Comparison of ENCODE assay signal across 2 cellular contexts in genomic region chr7:2141656-2142055, GRCh38.
TF ChIP-seq lines count a peak whose summit lies in the region.

No MANE protein-coding gene starts in this region.

TF ChIP-seq in GM12878, 131 proteins besides CTCF, POLR2A, EP300 and RAD21:
- TF ChIP-seq PKNOX1 (IDR thresholded peaks at IDR 0.05): no peak
- TF ChIP-seq DPF2 (IDR thresholded peaks at IDR 0.05): no peak
- no peak for TF ChIP-seq CBX5 (IDR thresholded peaks at IDR 0.05; ENCODE audit: low read depth)
- no peak for TF ChIP-seq ZSCAN29 (IDR thresholded peaks at IDR 0.05)
- no peak for TF ChIP-seq ZNF274 (IDR thresholded peaks at IDR 0.05; ENCODE audit: insufficient read depth, insufficient read length)
- TF ChIP-seq MXI1 (IDR thresholded peaks at IDR 0.05; ENCODE audit: low read depth, low read length): no peak
- no peak for TF ChIP-seq CHD2 (IDR thresholded peaks at IDR 0.05; ENCODE audit: borderline replicate concordance, low read depth, low read length)
- TF ChIP-seq SIN3A (IDR thresholded peaks at IDR 0.05; ENCODE audit: low read depth, low read length): no peak

TF ChIP-seq in HepG2, 621 proteins besides CTCF, POLR2A, EP300 and RAD21:
- no peak for TF ChIP-seq SMYD3 (CRISPR knock-in tag; IDR thresholded peaks at IDR 0.05)
- no peak for TF ChIP-seq NPAS2 (CRISPR knock-in tag; IDR thresholded peaks at IDR 0.05; ENCODE audit: borderline replicate concordance)
- TF ChIP-seq GABPA (IDR thresholded peaks at IDR 0.05; ENCODE audit: low read depth, low read length): no peak
- no peak for TF ChIP-seq GABPA (CRISPR knock-in tag; IDR thresholded peaks at IDR 0.05; ENCODE audit: low read depth)
- TF ChIP-seq ZBTB14 (CRISPR knock-in tag; IDR thresholded peaks at IDR 0.05): no peak
- peak; percentile 46 for TF ChIP-seq MNT (IDR thresholded peaks at IDR 0.05)
- no peak for TF ChIP-seq ZNF563 (CRISPR knock-in tag; IDR thresholded peaks at IDR 0.05)
- 0 out of 2 replicates have a peak, but pooled peaks have one; percentile 20 for TF ChIP-seq ZNF687 (CRISPR knock-in tag; IDR thresholded peaks at IDR 0.05)
